Comparison of ENCODE assay signal across 9 cellular contexts in the genomic region with DNA sequence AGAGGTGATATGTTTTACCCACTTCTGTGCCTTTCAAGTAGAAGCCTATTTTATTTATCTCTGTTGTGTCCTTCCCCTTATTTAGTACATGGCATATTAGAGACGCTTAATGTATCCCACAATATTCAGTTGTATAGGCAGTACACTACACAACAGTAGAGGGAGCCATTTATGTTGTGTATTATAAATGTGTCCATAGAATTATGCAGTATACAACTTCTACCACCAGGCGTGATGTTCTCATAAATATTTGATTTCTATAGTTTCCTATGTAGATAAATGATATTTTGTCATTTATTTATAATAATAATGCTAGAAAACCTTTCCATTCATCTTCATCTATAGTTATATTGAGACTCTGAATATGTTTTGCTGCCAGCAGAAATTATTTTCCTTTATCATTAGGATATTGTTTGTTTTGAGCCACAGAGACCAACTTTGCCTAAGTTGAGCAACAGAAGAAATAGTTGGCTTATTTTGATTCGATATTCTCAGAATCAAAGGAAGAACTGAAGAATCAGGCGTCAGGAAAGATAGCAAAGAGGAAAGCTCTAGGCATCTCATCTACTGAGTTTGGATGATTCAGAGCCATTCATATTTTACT.
DNase-seq lines count a peak whose midpoint lies in the region; ATAC-seq and TF ChIP-seq lines count a peak whose summit lies in the region.
"Had no signal": no experiment of that assay in that cellular context is flagged by ENCODE, and none has a peak within 500 bp of the region (broad histone marks: within the 10 kb centered on the region; RNA-seq: fewer than 3 reads in every experiment).

No MANE protein-coding gene starts in this region.

- no TSS peak for BruUV-seq in HCT116 (replicated peaks; lab: Mats Ljungman, UMichigan)

- H3K4me3 ChIP-seq in HCT116 (replicated peaks in 1 of 2; ENCODE audit: low read depth in 1 of 2, low read length in 2 of 2) = no peak overlapping the region
- H3K4me3 ChIP-seq in lower leg skin (ENCODE audit: low read depth, poor library complexity, severe bottlenecking) = no peak overlapping the region
- no peak overlapping the region for H3K4me3 ChIP-seq in left lung

- RAD21 ChIA-PET in HCT116 (lab: Charles Lee; ENCODE audit: low non-redundant PET in 1 of 2, low total read pairs in 2 of 2, uncharacterized antibody in 2 of 2, unreplicated experiment in 2 of 2) = no interaction called here

- H3K4me1 ChIP-seq in HCT116 (ENCODE audit: control insufficient read depth in 1 of 2, insufficient read depth in 2 of 2, low read length in 2 of 2) (no peaks in the 10 kb centered on the region), left lung (no peaks in the 10 kb centered on the region)

- H3K79me2 ChIP-seq in HCT116 (ENCODE audit: insufficient read depth, low read length) = no peaks in the 10 kb centered on the region

- H2AFZ ChIP-seq in HCT116 (ENCODE audit: low read depth, low read length, poor library complexity, severe bottlenecking) = peak overlapping the region; percentile 30

- no peaks in the 10 kb centered on the region for H3K27me3 ChIP-seq in HCT116 (ENCODE audit: insufficient read depth, low read length)
- no peaks in the 10 kb centered on the region for H3K27me3 ChIP-seq in left lung

- H3K9me2 ChIP-seq in HCT116 (ENCODE audit: insufficient read depth) = no peaks in the 10 kb centered on the region

- CTCF ChIA-PET in HCT116 (lab: Charles Lee) = no interaction called here

- POLR2A ChIA-PET in HCT116 (lab: Charles Lee) = no interaction called here

- no peak for TF ChIP-seq POLR2A in HCT116 (IDR thresholded peaks at IDR 0.05; ENCODE audit: borderline replicate concordance, extremely low read depth, insufficient read depth, insufficient read length)
- no peak for TF ChIP-seq POLR2A in lower leg skin (IDR thresholded peaks at IDR 0.05)

- TF ChIP-seq RAD21 in HCT116 (IDR thresholded peaks at IDR 0.05; ENCODE audit: low read depth) = peak; percentile 58

- H3K4me2 ChIP-seq in HCT116 (ENCODE audit: low read length) = no peak overlapping the region

- DNase-seq in DMS114 treated with DMSO at 0.1 percent for 48 hours (lab: John Stamatoyannopoulos, UW; ENCODE audit: unreplicated experiment) (peak; percentile 13), HCT116 (ENCODE audit: low read depth, low spot score) (peak; percentile 48), NCI-H1694 treated with DMSO at 0.1 percent for 48 hours (lab: John Stamatoyannopoulos, UW) (peak; percentile 33), fibroblast of gingiva (ENCODE audit: low read depth) (peak; percentile 1), NCI-H2227 treated with DMSO at 0.1 percent for 48 hours (lab: John Stamatoyannopoulos, UW) (no peak), lower leg skin (ENCODE audit: low spot score in 2 of 2) (no peak), left lung (no peak), NCI-H1092 (lab: John Stamatoyannopoulos, UW) (no peak)
- DNase-seq: head of caudate nucleus had no signal

- no peaks in the 10 kb centered on the region for H4K20me1 ChIP-seq in HCT116 (ENCODE audit: insufficient read depth)

- ATAC-seq in HCT116 (peak; percentile 98), left lung (no peak)

- H3K9ac ChIP-seq in HCT116 (ENCODE audit: low read length) = no peak overlapping the region

- TF ChIP-seq CTCF in HCT116 (IDR thresholded peaks at IDR 0.05 in 2 of 3, conservative IDR thresholded peaks at IDR 0.05 in 1 of 3; ENCODE audit: borderline replicate concordance in 1 of 3, insufficient read depth in 1 of 3, low read depth in 2 of 3, low read length in 2 of 3) (peak; percentile 59 to 95 (median 74)), lower leg skin (IDR thresholded peaks at IDR 0.05) (no peak), left lung (IDR thresholded peaks at IDR 0.05) (no peak)

- intact Hi-C loops in HCT116 (cut with micrococcal nuclease) = loop anchor here (2.0 to 10.0 kb wide), 3 partner anchors 227 to 367 kb away; no protein-coding TSS in a partner anchor
- intact Hi-C loops in lower leg skin (cut with DNase I; ENCODE audit: low total_unique reads) = no loop called here
- intact Hi-C loops in left lung (cut with DNase I) = no loop called here

- H3K9me3 ChIP-seq in HCT116 (ENCODE audit: control insufficient read depth in 1 of 2, insufficient read depth in 1 of 2, low read depth in 1 of 2, low read length in 2 of 2) (no peaks in the 10 kb centered on the region), left lung (no peaks in the 10 kb centered on the region)

- H3K27ac ChIP-seq in HCT116 (ENCODE audit: low read depth, low read length) (no peak overlapping the region), left lung (no peak overlapping the region)

- 75 to 79% methylated on average over 4 of the region's 4 CpGs for WGBS in lower leg skin, 2 donors

- H3K36me3 ChIP-seq in HCT116 (ENCODE audit: control insufficient read depth in 1 of 2, insufficient read depth in 2 of 2, low read length in 2 of 2) (no peaks in the 10 kb centered on the region), left lung (no peaks in the 10 kb centered on the region)

TF ChIP-seq in HCT116, 20 proteins besides CTCF, POLR2A, EP300 and RAD21:
- TF ChIP-seq EZH2phosphoT487 (IDR thresholded peaks at IDR 0.05; ENCODE audit: borderline replicate concordance) (no peak), FOSL1 (IDR thresholded peaks at IDR 0.05; ENCODE audit: low read depth) (no peak), ZFX (IDR thresholded peaks at IDR 0.05) (no peak), SP1 (IDR thresholded peaks at IDR 0.05; ENCODE audit: low read depth) (no peak), SRF (IDR thresholded peaks at IDR 0.05; ENCODE audit: low read depth) (no peak), EGR1 (IDR thresholded peaks at IDR 0.05; ENCODE audit: low read depth) (no peak), JUND (IDR thresholded peaks at IDR 0.05) (no peak), SIN3A (IDR thresholded peaks at IDR 0.05; ENCODE audit: low read depth) (no peak), CEBPB (IDR thresholded peaks at IDR 0.05; ENCODE audit: low read depth) (no peak), POLR2AphosphoS5 (IDR thresholded peaks at IDR 0.05; ENCODE audit: low read depth, low read length) (no peak), YY1 (IDR thresholded peaks at IDR 0.05; ENCODE audit: extremely low read depth, insufficient replicate concordance, low read depth, low read length) (no peak), TCF7L2 (IDR thresholded peaks at IDR 0.05; ENCODE audit: borderline replicate concordance, extremely low read depth, insufficient read depth, insufficient read length) (no peak), ZNF274 (IDR thresholded peaks at IDR 0.05; ENCODE audit: low read depth, low read length) (no peak), EZH2 (IDR thresholded peaks at IDR 0.05) (no peak), ATF3 (IDR thresholded peaks at IDR 0.05) (no peak), CBX3 (IDR thresholded peaks at IDR 0.05; ENCODE audit: low read depth) (no peak)
- TF ChIP-seq, protein P1, sequence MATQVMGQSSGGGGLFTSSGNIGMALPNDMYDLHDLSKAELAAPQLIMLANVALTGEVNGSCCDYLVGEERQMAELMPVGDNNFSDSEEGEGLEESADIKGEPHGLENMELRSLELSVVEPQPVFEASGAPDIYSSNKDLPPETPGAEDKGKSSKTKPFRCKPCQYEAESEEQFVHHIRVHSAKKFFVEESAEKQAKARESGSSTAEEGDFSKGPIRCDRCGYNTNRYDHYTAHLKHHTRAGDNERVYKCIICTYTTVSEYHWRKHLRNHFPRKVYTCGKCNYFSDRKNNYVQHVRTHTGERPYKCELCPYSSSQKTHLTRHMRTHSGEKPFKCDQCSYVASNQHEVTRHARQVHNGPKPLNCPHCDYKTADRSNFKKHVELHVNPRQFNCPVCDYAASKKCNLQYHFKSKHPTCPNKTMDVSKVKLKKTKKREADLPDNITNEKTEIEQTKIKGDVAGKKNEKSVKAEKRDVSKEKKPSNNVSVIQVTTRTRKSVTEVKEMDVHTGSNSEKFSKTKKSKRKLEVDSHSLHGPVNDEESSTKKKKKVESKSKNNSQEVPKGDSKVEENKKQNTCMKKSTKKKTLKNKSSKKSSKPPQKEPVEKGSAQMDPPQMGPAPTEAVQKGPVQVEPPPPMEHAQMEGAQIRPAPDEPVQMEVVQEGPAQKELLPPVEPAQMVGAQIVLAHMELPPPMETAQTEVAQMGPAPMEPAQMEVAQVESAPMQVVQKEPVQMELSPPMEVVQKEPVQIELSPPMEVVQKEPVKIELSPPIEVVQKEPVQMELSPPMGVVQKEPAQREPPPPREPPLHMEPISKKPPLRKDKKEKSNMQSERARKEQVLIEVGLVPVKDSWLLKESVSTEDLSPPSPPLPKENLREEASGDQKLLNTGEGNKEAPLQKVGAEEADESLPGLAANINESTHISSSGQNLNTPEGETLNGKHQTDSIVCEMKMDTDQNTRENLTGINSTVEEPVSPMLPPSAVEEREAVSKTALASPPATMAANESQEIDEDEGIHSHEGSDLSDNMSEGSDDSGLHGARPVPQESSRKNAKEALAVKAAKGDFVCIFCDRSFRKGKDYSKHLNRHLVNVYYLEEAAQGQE (IDR thresholded peaks at IDR 0.05; ENCODE audit: low read depth) = no peak
- TF ChIP-seq, protein P2, sequence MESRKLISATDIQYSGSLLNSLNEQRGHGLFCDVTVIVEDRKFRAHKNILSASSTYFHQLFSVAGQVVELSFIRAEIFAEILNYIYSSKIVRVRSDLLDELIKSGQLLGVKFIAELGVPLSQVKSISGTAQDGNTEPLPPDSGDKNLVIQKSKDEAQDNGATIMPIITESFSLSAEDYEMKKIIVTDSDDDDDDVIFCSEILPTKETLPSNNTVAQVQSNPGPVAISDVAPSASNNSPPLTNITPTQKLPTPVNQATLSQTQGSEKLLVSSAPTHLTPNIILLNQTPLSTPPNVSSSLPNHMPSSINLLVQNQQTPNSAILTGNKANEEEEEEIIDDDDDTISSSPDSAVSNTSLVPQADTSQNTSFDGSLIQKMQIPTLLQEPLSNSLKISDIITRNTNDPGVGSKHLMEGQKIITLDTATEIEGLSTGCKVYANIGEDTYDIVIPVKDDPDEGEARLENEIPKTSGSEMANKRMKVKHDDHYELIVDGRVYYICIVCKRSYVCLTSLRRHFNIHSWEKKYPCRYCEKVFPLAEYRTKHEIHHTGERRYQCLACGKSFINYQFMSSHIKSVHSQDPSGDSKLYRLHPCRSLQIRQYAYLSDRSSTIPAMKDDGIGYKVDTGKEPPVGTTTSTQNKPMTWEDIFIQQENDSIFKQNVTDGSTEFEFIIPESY (IDR thresholded peaks at IDR 0.05; ENCODE audit: extremely low read depth, insufficient replicate concordance, low read length) = no peak
- TF ChIP-seq, protein P3, sequence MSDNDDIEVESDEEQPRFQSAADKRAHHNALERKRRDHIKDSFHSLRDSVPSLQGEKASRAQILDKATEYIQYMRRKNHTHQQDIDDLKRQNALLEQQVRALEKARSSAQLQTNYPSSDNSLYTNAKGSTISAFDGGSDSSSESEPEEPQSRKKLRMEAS (IDR thresholded peaks at IDR 0.05) = no peak

Comparison
In these comparisons a context has a peak if more than half of its experiments do, and no peak if none do; other contexts are left out.
1. DNase-seq: peak in DMS114 treated with DMSO at 0.1 percent for 48 hours (single experiment), HCT116 (single experiment), NCI-H1694 treated with DMSO at 0.1 percent for 48 hours (single experiment) and fibroblast of gingiva (single experiment); none in NCI-H2227 treated with DMSO at 0.1 percent for 48 hours (single experiment), lower leg skin (0 of 2), left lung (0 of 2) and NCI-H1092 (single experiment).
2. CTCF ChIP-seq: peak in HCT116 (3 of 3); none in lower leg skin (0 of 3) and left lung (0 of 2).